Comparison of ENCODE assay signal across 16 cellular contexts in genomic region chr1:167654975-167655575, GRCh38. TPM values are rescaled to one million over a fixed set of nuclear protein-coding genes. Genes with fewer than 3 reads are reported as not detected.
DNase-seq lines count a peak whose midpoint lies in the region; ATAC-seq and TF ChIP-seq lines count a peak whose summit lies in the region.
"Had no signal": no experiment of that assay in that cellular context is flagged by ENCODE, and none has a peak within 500 bp of the region (broad histone marks: within the 10 kb centered on the region; RNA-seq: fewer than 3 reads in every experiment).

No MANE protein-coding gene starts in this region.

- ATAC-seq in T-helper 17 cell (no peak), Right ventricle myocardium superior (ENCODE audit: poor library complexity) (peak; percentile 31), natural killer cell (no peak), HG03565 (IDR thresholded peaks at IDR 0.05; ENCODE audit: unreplicated experiment) (no peak)
- ATAC-seq: lower lobe of right lung had no signal

- H3K4me3 ChIP-seq in CD4-positive, alpha-beta memory T cell (ENCODE audit: low read length in 2 of 2) = no peak overlapping the region
- H3K4me3 ChIP-seq: ascending aorta, lower lobe of right lung, PC-9 had no signal

- peaks cover 7 to 63% of the 10 kb centered on the region in 2 donors for H3K36me3 Mint-ChIP-seq in CD4-positive, alpha-beta memory T cell
- H3K36me3 Mint-ChIP-seq in T-helper 17 cell (ENCODE audit: low read depth) (peaks cover 10% of the 10 kb centered on the region), natural killer cell (no peaks in the 10 kb centered on the region), type B pancreatic cell (no peaks in the 10 kb centered on the region)

- H3K4me1 Mint-ChIP-seq in CD4-positive, alpha-beta memory T cell = peaks cover 79 to 95% (median 87%) of the 10 kb centered on the region in 4 donors
- peaks cover 77% of the 10 kb centered on the region for H3K4me1 Mint-ChIP-seq in T-helper 17 cell
- H3K4me1 Mint-ChIP-seq in natural killer cell = peaks cover 86 to 90% of the 10 kb centered on the region in 2 donors
- peaks cover 9% of the 10 kb centered on the region for H3K4me1 Mint-ChIP-seq in type B pancreatic cell (ENCODE audit: unreplicated experiment)

- CTCF ChIA-PET in CD4-positive, alpha-beta memory T cell (lab: Charles Lee; ENCODE audit: partially characterized antibody) = interaction anchor here (1.5 to 2.8 kb wide), 4 partner anchors 17 to 55 kb away, joined by 5 to 17 read pairs (median 6); no protein-coding TSS in a partner anchor

- H3K9me3 Mint-ChIP-seq in CD4-positive, alpha-beta memory T cell = no peaks in the 10 kb centered on the region
- no peaks in the 10 kb centered on the region for H3K9me3 Mint-ChIP-seq in natural killer cell
- H3K9me3 Mint-ChIP-seq in type B pancreatic cell = no peaks in the 10 kb centered on the region

- H3K27me3 Mint-ChIP-seq in CD4-positive, alpha-beta memory T cell = no peaks in the 10 kb centered on the region
- H3K27me3 Mint-ChIP-seq in T-helper 17 cell (no peaks in the 10 kb centered on the region), natural killer cell (ENCODE audit: low read depth in 2 of 2) (no peaks in the 10 kb centered on the region), type B pancreatic cell (peaks cover 7% of the 10 kb centered on the region)

- POLR2A ChIA-PET in CD4-positive, alpha-beta memory T cell (lab: Charles Lee; ENCODE audit: partially characterized antibody) = interaction anchor here (0.8 to 1.5 kb wide), 8 partner anchors 13 to 54 kb away, joined by 3 to 5 read pairs (median 4); no protein-coding TSS in a partner anchor

- peak overlapping the region in 5 of 8 donors; percentile 2 to 47 (median 23) for H3K4me3 Mint-ChIP-seq in CD4-positive, alpha-beta memory T cell
- no peak overlapping the region for H3K4me3 Mint-ChIP-seq in T-helper 17 cell
- H3K4me3 Mint-ChIP-seq in natural killer cell = peak overlapping the region; percentile 47
- no peak overlapping the region for H3K4me3 Mint-ChIP-seq in type B pancreatic cell

- H3K4me1 ChIP-seq in CD4-positive, alpha-beta memory T cell (ENCODE audit: insufficient read depth, low read length) = peaks cover 98% of the 10 kb centered on the region

- intact Hi-C loops in CD4-positive, alpha-beta memory T cell (cut with micrococcal nuclease) = no loop called here
- intact Hi-C loops in Right ventricle myocardium superior (cut with DNase I) (no loop called here), natural killer cell (cut with micrococcal nuclease) (loop anchor here (5.0 kb wide), 1 partner anchor 53 kb away; no protein-coding TSS in a partner anchor)

- no peak overlapping the region for H3K27ac ChIP-seq in CD4-positive, alpha-beta memory T cell (ENCODE audit: low read depth, low read length)
- H3K27ac ChIP-seq: ascending aorta, lower lobe of right lung, PC-9 had no signal

- H3K9me3 ChIP-seq in CD4-positive, alpha-beta memory T cell (ENCODE audit: control insufficient read depth in 1 of 2, low read length in 2 of 2) = no peaks in the 10 kb centered on the region
- no peaks in the 10 kb centered on the region for H3K9me3 ChIP-seq in T-helper 17 cell (ENCODE audit: control insufficient read depth, low read length, poor library complexity, severe bottlenecking)
- H3K9me3 ChIP-seq: ascending aorta, lower lobe of right lung had no signal

- no peaks in the 10 kb centered on the region for H3K27me3 ChIP-seq in CD4-positive, alpha-beta memory T cell (ENCODE audit: insufficient read depth, low read length)
- H3K27me3 ChIP-seq: ascending aorta, dorsolateral prefrontal cortex had no signal

- H3K27ac Mint-ChIP-seq in CD4-positive, alpha-beta memory T cell = peak overlapping the region; percentile 34 to 87 (median 81)
- H3K27ac Mint-ChIP-seq in T-helper 17 cell = peak overlapping the region; percentile 94
- H3K27ac Mint-ChIP-seq in natural killer cell = peak overlapping the region; percentile 97
- H3K27ac Mint-ChIP-seq in type B pancreatic cell = no peak overlapping the region

- TF ChIP-seq CTCF in natural killer cell (IDR thresholded peaks at IDR 0.05) (no peak), GM10266 (IDR thresholded peaks at IDR 0.05; ENCODE audit: control insufficient read depth, insufficient read depth, low read depth, missing control alignments) (no peak), type B pancreatic cell (conservative IDR thresholded peaks at IDR 0.05) (no peak)

- no peak for DNase-seq in CD4-positive, alpha-beta memory T cell
- DNase-seq in T-helper 17 cell (no peak), Right ventricle myocardium superior (no peak), natural killer cell (no peak), amniotic stem cell (lab: John Stamatoyannopoulos, UW) (no peak), GM10266 (ENCODE audit: extremely low spot score) (no peak), type B pancreatic cell (ENCODE audit: extremely low spot score, unreplicated experiment) (no peak)
- DNase-seq: activated CD4-positive, alpha-beta T cell treated with anti-CD3 and anti-CD28 coated beads for 1 hour; dorsolateral prefrontal cortex; lower lobe of right lung; PC-9; small intestine; SW 1271 had no signal

- H3K36me3 ChIP-seq in CD4-positive, alpha-beta memory T cell (ENCODE audit: insufficient read depth, low read length) = peaks cover 15% of the 10 kb centered on the region
- H3K36me3 ChIP-seq: ascending aorta, lower lobe of right lung had no signal

RNA-seq across cellular contexts. Expression of gene RCSD1, which starts 25.0 kb away (rescaled TPM):
- 100 to 1,000 TPM; 124 to 129 TPM for total RNA-seq in CD4-positive, alpha-beta memory T cell
- 100 to 1,000 TPM; 163 to 173 TPM for polyA plus RNA-seq in CD4-positive, alpha-beta memory T cell
- total RNA-seq in T-helper 17 cell = 100 to 1,000 TPM in 1 of 2 donors, 10 to 100 TPM in 1; 88.0 to 101 TPM
- total RNA-seq in Right ventricle myocardium superior = 42.9 TPM
- total RNA-seq in natural killer cell = 100 to 1,000 TPM in 2 of 3 donors, 10 to 100 TPM in 1; 86.3 to 130 (median 110) TPM
- 0.75 and 5.4 TPM in 2 replicates for total RNA-seq in type B pancreatic cell (ENCODE audit: low replicate concordance)
- total RNA-seq: NCI-H460, PC-9 had no signal

Comparison
In these comparisons a context has a peak if more than half of its experiments do, and no peak if none do; other contexts are left out.
1. H3K4me3 Mint-ChIP-seq: peak in CD4-positive, alpha-beta memory T cell (5 of 8) and natural killer cell (single experiment); none in T-helper 17 cell (single experiment) and type B pancreatic cell (single experiment).